In the genomic region with DNA sequence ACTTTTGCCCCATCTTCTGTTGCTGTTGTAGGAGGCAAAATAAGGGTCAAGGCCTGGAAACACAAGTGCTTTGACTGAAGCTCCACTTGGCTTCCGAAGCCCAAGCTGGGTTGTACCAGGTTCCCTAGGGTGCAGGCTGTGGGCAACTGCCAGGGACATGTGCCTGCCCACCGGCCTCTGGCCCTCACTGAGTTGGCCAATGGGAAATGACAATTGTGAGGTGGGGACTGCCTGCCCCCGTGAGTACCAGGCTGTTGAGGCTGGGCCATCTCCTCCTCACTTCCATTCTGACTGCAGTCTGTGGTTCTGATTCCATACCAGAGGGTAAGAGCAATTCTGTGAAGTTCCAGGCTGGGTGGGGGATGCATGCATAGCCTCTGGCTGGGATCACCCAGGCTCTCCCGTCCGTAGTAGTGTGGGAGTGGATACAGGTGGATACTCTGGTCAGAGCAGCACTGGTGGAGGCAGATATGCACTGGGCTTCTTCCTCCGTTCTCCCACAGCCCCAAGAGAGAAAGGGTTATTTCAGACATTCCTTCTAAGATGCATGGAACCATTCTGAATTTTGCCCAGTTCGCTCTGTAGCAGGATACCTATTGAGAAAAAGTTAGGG, we compare ENCODE assay signal across 1 cellular context.
TF ChIP-seq lines count a peak whose summit lies in the region.

Gene ADIPOQ (plus strand): TSS at position 285 of the 613 bp plus-strand sequence. CDS start 10,349 bp downstream, outside the sequence.

TF ChIP-seq in IMR-90, 13 proteins besides CTCF, POLR2A, EP300 and RAD21 (continued from another document):
- TF ChIP-seq, protein P1, sequence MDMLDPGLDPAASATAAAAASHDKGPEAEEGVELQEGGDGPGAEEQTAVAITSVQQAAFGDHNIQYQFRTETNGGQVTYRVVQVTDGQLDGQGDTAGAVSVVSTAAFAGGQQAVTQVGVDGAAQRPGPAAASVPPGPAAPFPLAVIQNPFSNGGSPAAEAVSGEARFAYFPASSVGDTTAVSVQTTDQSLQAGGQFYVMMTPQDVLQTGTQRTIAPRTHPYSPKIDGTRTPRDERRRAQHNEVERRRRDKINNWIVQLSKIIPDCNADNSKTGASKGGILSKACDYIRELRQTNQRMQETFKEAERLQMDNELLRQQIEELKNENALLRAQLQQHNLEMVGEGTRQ (IDR thresholded peaks at IDR 0.05; ENCODE audit: low read depth, low read length), result no peak
- TF ChIP-seq RCOR1 (IDR thresholded peaks at IDR 0.05; ENCODE audit: insufficient replicate concordance, low read length) (no peak), FOS (IDR thresholded peaks at IDR 0.05; ENCODE audit: low read depth, low read length) (no peak), RFX5 (IDR thresholded peaks at IDR 0.05; ENCODE audit: low read depth, low read length) (no peak), SMC3 (IDR thresholded peaks at IDR 0.05; ENCODE audit: low read depth, low read length) (no peak), MAZ (IDR thresholded peaks at IDR 0.05; ENCODE audit: borderline replicate concordance, low read depth, low read length) (no peak), MXI1 (IDR thresholded peaks at IDR 0.05; ENCODE audit: borderline replicate concordance, low read depth, low read length) (no peak), CEBPB (IDR thresholded peaks at IDR 0.05; ENCODE audit: low read depth, low read length) (no peak)
- TF ChIP-seq, protein P2, sequence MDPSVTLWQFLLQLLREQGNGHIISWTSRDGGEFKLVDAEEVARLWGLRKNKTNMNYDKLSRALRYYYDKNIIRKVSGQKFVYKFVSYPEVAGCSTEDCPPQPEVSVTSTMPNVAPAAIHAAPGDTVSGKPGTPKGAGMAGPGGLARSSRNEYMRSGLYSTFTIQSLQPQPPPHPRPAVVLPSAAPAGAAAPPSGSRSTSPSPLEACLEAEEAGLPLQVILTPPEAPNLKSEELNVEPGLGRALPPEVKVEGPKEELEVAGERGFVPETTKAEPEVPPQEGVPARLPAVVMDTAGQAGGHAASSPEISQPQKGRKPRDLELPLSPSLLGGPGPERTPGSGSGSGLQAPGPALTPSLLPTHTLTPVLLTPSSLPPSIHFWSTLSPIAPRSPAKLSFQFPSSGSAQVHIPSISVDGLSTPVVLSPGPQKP (IDR thresholded peaks at IDR 0.05; ENCODE audit: borderline replicate concordance, low read depth, low read length), result no peak
TF ChIP-seq in IMR-90: peak in this region for 0.
